In genomic region chrX:156001667-156002021, GRCh38 we compare ENCODE assay signal across 24 cellular contexts. TPM values are rescaled to one million over a fixed set of nuclear protein-coding genes. Genes with fewer than 3 reads are reported as not detected.
DNase-seq lines count a peak whose midpoint lies in the region; ATAC-seq and TF ChIP-seq lines count a peak whose summit lies in the region.
"Had no signal": no experiment of that assay in that cellular context is flagged by ENCODE, and none has a peak within 500 bp of the region (broad histone marks: within the 10 kb centered on the region; RNA-seq: fewer than 3 reads in every experiment).

No MANE protein-coding gene starts in this region.

- H4K91ac ChIP-seq in neuronal stem cell (ENCODE audit: low read depth, low read length, poor library complexity), result no peak overlapping the region

- no peak overlapping the region for H2AFZ ChIP-seq in SK-N-SH (ENCODE audit: low read depth)
- no peak overlapping the region for H2AFZ ChIP-seq in neuronal stem cell (ENCODE audit: low read length)

- H3K9me3 ChIP-seq in SK-N-SH (no peaks in the 10 kb centered on the region), esophagus muscularis mucosa (no peaks in the 10 kb centered on the region), neuronal stem cell (replicated peaks in 1 of 2; ENCODE audit: control insufficient read depth in 2 of 2, insufficient read depth in 1 of 2, low read depth in 1 of 2, low read length in 2 of 2) (peaks cover 0 to 50% of the 10 kb centered on the region in 2 donors)
- H3K9me3 ChIP-seq: adrenal gland, body of pancreas, vagina had no signal

- CTCF ChIA-PET in SK-N-SH (lab: Yijun Ruan, JAX), result no interaction called here

- 31% methylated on average over 6 of the region's 6 CpGs for WGBS in SK-N-SH (ENCODE audit: low lambda C conversion rate)
- 63% methylated on average over 5 of the region's 6 CpGs for WGBS in esophagus muscularis mucosa
- no CpG with 5 or more reads among the region's 6 CpGs for WGBS in neuronal stem cell (ENCODE audit: extremely low coverage in 2 of 2, insufficient read length in 2 of 2, insufficient replicate concordance in 1 of 2), 2 donors

- peak overlapping the region; percentile 52 for H3K4me3 Mint-ChIP-seq in T-helper 1 cell treated with Interleukin-12 subunit alpha and Interleukin-12 subunit beta and Interleukin-4 antibody, amounts not matched to agents 30 μg/mL and 1 μg/mL, for 36 hours
- H3K4me3 Mint-ChIP-seq: H9, mesothelial cell of epicardium had no signal

- H3K4me3 ChIP-seq in SK-N-SH (ENCODE audit: low read depth in 2 of 2, low read length in 1 of 2), result no peak overlapping the region
- H3K4me3 ChIP-seq in esophagus muscularis mucosa, result no peak overlapping the region
- H3K4me3 ChIP-seq in neuronal stem cell (ENCODE audit: low read length in 2 of 2), result no peak overlapping the region
- H3K4me3 ChIP-seq: adrenal gland, body of pancreas, vagina had no signal

- no peak overlapping the region for H3K4me2 ChIP-seq in SK-N-SH
- no peak overlapping the region for H3K4me2 ChIP-seq in neuronal stem cell (ENCODE audit: insufficient read depth, low read length, poor library complexity, severe bottlenecking)

- H3K4me1 ChIP-seq in SK-N-SH (ENCODE audit: control insufficient read depth in 1 of 2, insufficient read depth in 2 of 2, low read depth in 1 of 2, low read length in 1 of 2) (peaks cover 0 to 17% of the 10 kb centered on the region in 2 experiments; a peak in 1 of 4 replicates), esophagus muscularis mucosa (no peaks in the 10 kb centered on the region), neuronal stem cell (ENCODE audit: control insufficient read depth in 2 of 2, insufficient read depth in 1 of 2, low read depth in 1 of 2, low read length in 2 of 2) (no peaks in the 10 kb centered on the region)
- H3K4me1 ChIP-seq: adrenal gland, body of pancreas, vagina had no signal

- no peak overlapping the region for H3K23ac ChIP-seq in neuronal stem cell (ENCODE audit: low read depth, low read length, poor library complexity)

- no peak overlapping the region for H2BK12ac ChIP-seq in neuronal stem cell (ENCODE audit: low read length)

- intact Hi-C loops in esophagus muscularis mucosa (cut with DNase I), result no loop called here

- H2BK15ac ChIP-seq in neuronal stem cell (ENCODE audit: low read length), result no peak overlapping the region

- no peaks in the 10 kb centered on the region for H3K27me3 ChIP-seq in SK-N-SH (ENCODE audit: insufficient read depth)
- no peaks in the 10 kb centered on the region for H3K27me3 ChIP-seq in esophagus muscularis mucosa
- no peaks in the 10 kb centered on the region for H3K27me3 ChIP-seq in neuronal stem cell (ENCODE audit: control insufficient read depth in 3 of 3, insufficient read depth in 3 of 3, low read depth in 1 of 3, low read length in 3 of 3)
- H3K27me3 ChIP-seq: adrenal gland, body of pancreas, vagina had no signal

- no peaks in the 10 kb centered on the region for H3F3A ChIP-seq in SK-N-SH (replicated peaks; ENCODE audit: insufficient read depth)

- no peaks in the 10 kb centered on the region for H3K79me1 ChIP-seq in neuronal stem cell (ENCODE audit: low read depth, low read length)

- H4K20me1 ChIP-seq in SK-N-SH (ENCODE audit: insufficient read depth), result no peaks in the 10 kb centered on the region

- POLR2A ChIA-PET in SK-N-SH (lab: Yijun Ruan, JAX), result no interaction called here

- no peak for TF ChIP-seq POLR2A in esophagus muscularis mucosa (IDR thresholded peaks at IDR 0.05; ENCODE audit: low read depth)

- TF ChIP-seq CTCF in SK-N-SH (IDR thresholded peaks at IDR 0.05), result no peak
- no peak for TF ChIP-seq CTCF in esophagus muscularis mucosa (IDR thresholded peaks at IDR 0.05)

- H3K36me3 Mint-ChIP-seq in T-helper 1 cell treated with Interleukin-12 subunit alpha and Interleukin-12 subunit beta and Interleukin-4 antibody, amounts not matched to agents 30 μg/mL and 1 μg/mL, for 36 hours (ENCODE audit: low read depth), result peaks cover 7% of the 10 kb centered on the region
- H3K36me3 Mint-ChIP-seq: mesothelial cell of epicardium; naive thymus-derived CD8-positive, alpha-beta T cell had no signal

- peak overlapping the region; percentile 72 for H3K27ac Mint-ChIP-seq in T-helper 1 cell treated with Interleukin-12 subunit alpha and Interleukin-12 subunit beta and Interleukin-4 antibody, amounts not matched to agents 30 μg/mL and 1 μg/mL, for 36 hours
- H3K27ac Mint-ChIP-seq: mesothelial cell of epicardium had no signal

- H3K79me2 ChIP-seq in SK-N-SH (ENCODE audit: insufficient read depth), result no peaks in the 10 kb centered on the region

- no peak overlapping the region for H3K4ac ChIP-seq in neuronal stem cell (ENCODE audit: low read length)

- no peak overlapping the region for H2AK5ac ChIP-seq in neuronal stem cell (ENCODE audit: low read depth, low read length)

- TF ChIP-seq EP300 in SK-N-SH (IDR thresholded peaks at IDR 0.05; ENCODE audit: borderline replicate concordance in 1 of 2, low read depth in 1 of 2, low read length in 1 of 2) (no peak), esophagus muscularis mucosa (IDR thresholded peaks at IDR 0.05) (no peak)

- no peak overlapping the region for H3K9ac ChIP-seq in SK-N-SH
- no peak overlapping the region for H3K9ac ChIP-seq in neuronal stem cell (ENCODE audit: low read depth, low read length, poor library complexity)

- no peaks in the 10 kb centered on the region for H3K27me3 Mint-ChIP-seq in T-helper 1 cell treated with Interleukin-12 subunit alpha and Interleukin-12 subunit beta and Interleukin-4 antibody, amounts not matched to agents 30 μg/mL and 1 μg/mL, for 36 hours (ENCODE audit: low read depth)
- H3K27me3 Mint-ChIP-seq: naive thymus-derived CD8-positive, alpha-beta T cell had no signal

- TF ChIP-seq RAD21 in SK-N-SH (IDR thresholded peaks at IDR 0.05; ENCODE audit: low read length), result no peak

- H3K27ac ChIP-seq in SK-N-SH (ENCODE audit: low read depth in 2 of 2, low read length in 1 of 2), result no peak overlapping the region
- H3K27ac ChIP-seq in esophagus muscularis mucosa (replicated peaks in 1 of 4), result no peak overlapping the region
- H3K27ac ChIP-seq in neuronal stem cell (replicated peaks; ENCODE audit: low read length), result no peak overlapping the region
- H3K27ac ChIP-seq: 22Rv1, adrenal gland, body of pancreas, vagina, VCaP had no signal

- H2BK5ac ChIP-seq in neuronal stem cell (ENCODE audit: low read length), result no peak overlapping the region

- H3K9me3 Mint-ChIP-seq in T-helper 1 cell treated with Interleukin-12 subunit alpha and Interleukin-12 subunit beta and Interleukin-4 antibody, amounts not matched to agents 30 μg/mL and 1 μg/mL, for 36 hours, result no peaks in the 10 kb centered on the region
- H3K9me3 Mint-ChIP-seq: naive thymus-derived CD8-positive, alpha-beta T cell had no signal

- no peak overlapping the region for H3K14ac ChIP-seq in neuronal stem cell (ENCODE audit: low read length)

- ATAC-seq in SK-N-SH treated with all-trans-retinoic acid at 6 μM for 48 hours (no peak), HG02678 (IDR thresholded peaks at IDR 0.05; ENCODE audit: unreplicated experiment) (no peak)
- ATAC-seq: body of pancreas; naive thymus-derived CD8-positive, alpha-beta T cell had no signal

- no peak overlapping the region for H4K8ac ChIP-seq in neuronal stem cell (ENCODE audit: low read depth, low read length)

- H3K36me3 ChIP-seq in SK-N-SH (replicated peaks in 1 of 2; ENCODE audit: control insufficient read depth in 1 of 2, insufficient read depth in 2 of 2, low read length in 1 of 2) (no peaks in the 10 kb centered on the region), esophagus muscularis mucosa (no peaks in the 10 kb centered on the region), neuronal stem cell (replicated peaks in 1 of 2; ENCODE audit: control insufficient read depth in 2 of 2, insufficient read depth in 2 of 2, low read length in 2 of 2) (no peaks in the 10 kb centered on the region)
- H3K36me3 ChIP-seq: adrenal gland, vagina had no signal

- H3K18ac ChIP-seq in neuronal stem cell (ENCODE audit: low read length), result no peak overlapping the region

- no peaks in the 10 kb centered on the region for H3K9me2 ChIP-seq in SK-N-SH

- peaks cover 50% of the 10 kb centered on the region for H3K4me1 Mint-ChIP-seq in T-helper 1 cell treated with Interleukin-12 subunit alpha and Interleukin-12 subunit beta and Interleukin-4 antibody, amounts not matched to agents 30 μg/mL and 1 μg/mL, for 36 hours (ENCODE audit: low read depth)
- H3K4me1 Mint-ChIP-seq: H9, mesothelial cell of epicardium had no signal

- peak; percentile 52 for DNase-seq in SK-N-SH
- peak; percentile 99 for DNase-seq in CMK (ENCODE audit: low read depth)
- peak; percentile 88 for DNase-seq in esophagus muscularis mucosa (ENCODE audit: extremely low spot score)
- no peak for DNase-seq in activated T-cell treated with anti-CD3 and anti-CD28 coated beads, Interleukin-2, amount 50 U/mL, for 48 hours
- no peak for DNase-seq in neuronal stem cell (ENCODE audit: low spot score)
- DNase-seq: activated gamma-delta T cell; adrenal gland; body of pancreas; cerebellar nuclear complex; H9; kidney; naive thymus-derived CD8-positive, alpha-beta T cell; NCI-H446 treated with DMSO at 0.1 percent for 48 hours; occipital lobe; stimulated activated naive CD4-positive, alpha-beta T cell treated with Interleukin-2 at 50 U/mL for 16 hours; T-helper 9 cell had no signal

- H2BK120ac ChIP-seq in neuronal stem cell (ENCODE audit: low read depth, low read length), result no peak overlapping the region

TF ChIP-seq in SK-N-SH, 30 proteins besides CTCF, POLR2A, EP300 and RAD21 (continues in another document):
- TF ChIP-seq ELF1 (IDR thresholded peaks at IDR 0.05) (no peak), USF2 (IDR thresholded peaks at IDR 0.05; ENCODE audit: borderline replicate concordance, low read depth, low read length) (no peak)

TF ChIP-seq in SK-N-SH treated with all-trans-retinoic acid at 6 μM for 48 hours, 23 proteins besides CTCF, POLR2A, EP300 and RAD21:
- TF ChIP-seq ZFP30 (CRISPR knock-in tag; IDR thresholded peaks at IDR 0.05), result no peak

RNA-seq across cellular contexts. Expression of gene IL9R, which starts 4.1 kb away (rescaled TPM):
- 0.03 and 0.06 TPM in 2 replicates for polyA plus RNA-seq in SK-N-SH (2012; rRNA removed)
- 0.03 TPM in 2 replicates for polyA plus RNA-seq in SK-N-SH (2012; cell fraction: cytosol; rRNA removed)
- 0.27 and 0.39 TPM in 2 replicates for polyA plus RNA-seq in SK-N-SH (2012; cell fraction: nucleus; rRNA removed)
- total RNA-seq in esophagus muscularis mucosa, result under 1 TPM in 1 of 4 donors, not detected in 3; 0.42 TPM
- 0.03 TPM for polyA plus RNA-seq in neuronal stem cell (2013, experiment 1 of 2)
- polyA plus RNA-seq in neuronal stem cell (2013, experiment 2 of 2), result 0.03 TPM
- total RNA-seq: G401, vagina had no signal

Comparison
In these comparisons a context has a peak if more than half of its experiments do, and no peak if none do; other contexts are left out.
1. DNase-seq: peak in SK-N-SH (single experiment), CMK (single experiment) and esophagus muscularis mucosa (single experiment); none in activated T-cell treated with anti-CD3 and anti-CD28 coated beads, Interleukin-2, amount 50 U/mL, for 48 hours (0 of 2) and neuronal stem cell (single experiment).